Comparison of ENCODE assay signal across 7 cellular contexts in the genomic region with DNA sequence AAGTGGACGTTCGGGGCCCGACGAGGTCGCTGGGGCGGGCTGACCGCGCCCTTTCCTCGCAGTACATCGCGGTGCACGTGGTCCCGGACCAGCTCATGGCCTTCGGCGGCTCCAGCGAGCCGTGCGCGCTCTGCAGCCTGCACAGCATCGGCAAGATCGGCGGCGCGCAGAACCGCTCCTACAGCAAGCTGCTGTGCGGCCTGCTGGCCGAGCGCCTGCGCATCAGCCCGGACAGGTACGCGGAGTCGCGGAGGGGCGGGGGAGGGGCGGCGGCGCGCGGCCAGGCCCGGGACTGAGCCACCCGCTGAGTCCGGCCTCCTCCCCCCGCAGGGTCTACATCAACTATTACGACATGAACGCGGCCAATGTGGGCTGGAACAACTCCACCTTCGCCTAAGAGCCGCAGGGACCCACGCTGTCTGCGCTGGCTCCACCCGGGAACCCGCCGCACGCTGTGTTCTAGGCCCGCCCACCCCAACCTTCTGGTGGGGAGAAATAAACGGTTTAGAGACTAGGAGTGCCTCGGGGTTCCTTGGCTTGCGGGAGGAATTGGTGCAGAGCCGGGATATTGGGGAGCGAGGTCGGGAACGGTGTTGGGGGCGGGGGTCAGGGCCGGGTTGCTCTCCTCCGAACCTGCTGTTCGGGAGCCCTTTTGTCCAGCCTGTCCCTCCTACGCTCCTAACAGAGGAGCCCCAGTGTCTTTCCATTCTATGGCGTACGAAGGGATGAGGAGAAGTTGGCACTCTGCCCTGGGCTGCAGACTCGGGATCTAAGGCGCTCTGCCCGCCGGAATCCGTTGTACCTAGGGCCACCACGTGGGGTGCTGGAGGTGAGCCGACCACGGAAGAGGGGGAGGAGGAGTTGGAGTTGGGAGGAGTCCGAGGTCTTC. TPM values are rescaled to one million over a fixed set of nuclear protein-coding genes. Genes with fewer than 3 reads are reported as not detected.
DNase-seq lines count a peak whose midpoint lies in the region; ATAC-seq and TF ChIP-seq lines count a peak whose summit lies in the region.

No MANE protein-coding gene starts in this region.

- DNase-seq in NCI-H446 (lab: John Stamatoyannopoulos, UW) (peak; percentile 59 to 73), dedifferentiated amniotic fluid mesenchymal stem cell (ENCODE audit: extremely low spot score) (peak; percentile 24), left lung (peak; percentile 72 to 91)
- DNase-seq in activated CD4-positive, alpha-beta T cell treated with anti-CD3 and anti-CD28 coated beads for 48 hours, result peak; percentile 87
- DNase-seq in stimulated activated CD4-positive, alpha-beta T cell treated with anti-CD3 and anti-CD28 coated beads, Interleukin-4, amount 100 ng/mL, for 1 hour, result peak; percentile 72

- H3K27ac ChIP-seq in left lung, result peak overlapping the region; percentile 87 to 92

- no peaks in the 10 kb centered on the region for H3K9me3 ChIP-seq in left lung

- TF ChIP-seq CTCF in left lung (IDR thresholded peaks at IDR 0.05), result peak in 1 of 2 donors; percentile 20

- peak overlapping the region; percentile 68 to 86 for H3K4me3 ChIP-seq in left lung

- H3K27me3 ChIP-seq in left lung, result no peaks in the 10 kb centered on the region

- peaks cover 0 to 26% of the 10 kb centered on the region in 2 donors for H3K36me3 ChIP-seq in left lung

- H3K4me1 ChIP-seq in left lung, result peaks cover 5 to 24% of the 10 kb centered on the region in 2 donors

- peak; percentile 10 for ATAC-seq in GM18499 (IDR thresholded peaks at IDR 0.05; ENCODE audit: insufficient read depth, unreplicated experiment)
- peak; percentile 30 for ATAC-seq in HG03095 (IDR thresholded peaks at IDR 0.05; ENCODE audit: unreplicated experiment)
- ATAC-seq in left lung, result peak; percentile 76

- intact Hi-C loops in left lung (cut with DNase I), result no loop called here

RNA-seq across cellular contexts. Expression of gene MIF, which starts 0.8 kb away (rescaled TPM):
- total RNA-seq in left lung, result 100 to 1,000 TPM; 361 to 467 TPM

RNA-seq across cellular contexts. Expression of gene SLC2A11, which starts 37.3 kb away (rescaled TPM):
- total RNA-seq in left lung, result 10 to 100 TPM in 1 of 2 donors, 1 to 10 TPM in 1; 9.9 to 15.4 TPM

RNA-seq across cellular contexts. Expression of gene DERL3, which starts 56.1 kb away (rescaled TPM):
- total RNA-seq in left lung, result 1 to 10 TPM; 6.7 to 9.4 TPM

Comparison
In these comparisons a context has a peak if more than half of its experiments do, and no peak if none do; other contexts are left out.
1. Peak in every context shown above with its lines: DNase-seq, ATAC-seq, H3K4me3 ChIP-seq and H3K27ac ChIP-seq.
2. ATAC-seq: peak in every context shown above with its lines; median percentile 76 in left lung; 30 in HG03095; 10 in GM18499.
3. DNase-seq: peak in every context shown above with its lines; median percentile 87 in activated CD4-positive, alpha-beta T cell treated with anti-CD3 and anti-CD28 coated beads for 48 hours; 82 in left lung; 72 in stimulated activated CD4-positive, alpha-beta T cell treated with anti-CD3 and anti-CD28 coated beads, Interleukin-4, amount 100 ng/mL, for 1 hour; 66 in NCI-H446; 24 in dedifferentiated amniotic fluid mesenchymal stem cell.